Comparison of ENCODE assay signal across 1 cellular context in the genomic region with DNA sequence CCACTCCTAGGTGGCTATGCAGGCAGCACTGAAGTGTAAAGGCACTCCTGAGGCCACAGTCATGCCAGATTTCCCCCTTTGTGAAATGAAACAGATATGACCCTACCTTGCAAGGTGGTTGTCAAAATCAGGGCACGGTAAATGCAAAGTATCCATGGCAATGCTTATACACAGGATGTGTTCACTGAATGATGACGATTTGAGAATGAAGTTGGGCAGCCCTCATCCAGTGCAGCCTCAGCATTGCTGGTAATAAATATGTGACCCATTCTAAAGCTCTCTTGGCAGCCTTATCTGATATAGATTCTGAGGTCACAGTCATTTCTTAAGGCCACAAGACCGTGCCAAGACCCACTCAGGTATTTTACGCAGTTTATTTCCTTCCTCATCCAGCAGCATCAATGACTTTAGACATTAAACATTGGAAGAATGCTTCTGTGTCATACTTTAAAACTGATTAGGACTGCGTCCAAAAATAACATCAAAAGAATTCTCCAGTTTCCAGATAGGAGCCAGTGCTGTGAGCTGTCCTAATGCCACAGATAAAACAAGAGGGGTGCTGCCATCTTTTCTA.
A peak's percentile ranks its signal among the peaks of the same experiment; 100 is the strongest.
TF ChIP-seq lines count a peak whose summit lies in the region.

No MANE protein-coding gene starts in this region.

TF ChIP-seq in SK-N-SH, 30 proteins besides CTCF, POLR2A, EP300 and RAD21 (continued from another document):
- TF ChIP-seq, protein P1, sequence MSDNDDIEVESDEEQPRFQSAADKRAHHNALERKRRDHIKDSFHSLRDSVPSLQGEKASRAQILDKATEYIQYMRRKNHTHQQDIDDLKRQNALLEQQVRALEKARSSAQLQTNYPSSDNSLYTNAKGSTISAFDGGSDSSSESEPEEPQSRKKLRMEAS (IDR thresholded peaks at IDR 0.05; ENCODE audit: low read depth), result no peak
- peak; percentile 66; the same call in 1 of the 2 replicates for TF ChIP-seq POLR2AphosphoS5 (IDR thresholded peaks at IDR 0.05; ENCODE audit: low read depth, low read length)
- peak; percentile 27; the same call in 1 of the 2 replicates for TF ChIP-seq ELF1 (IDR thresholded peaks at IDR 0.05)
- TF ChIP-seq TEAD4 (IDR thresholded peaks at IDR 0.05; ENCODE audit: borderline replicate concordance, insufficient read depth), result peak; percentile 81
- peak; percentile 88; the same call in 1 of the 2 replicates for TF ChIP-seq RXRA (IDR thresholded peaks at IDR 0.05; ENCODE audit: borderline replicate concordance, low read depth)
- no peak for TF ChIP-seq CHD2 (IDR thresholded peaks at IDR 0.05; ENCODE audit: low read length, partially characterized antibody)
- 0 out of 2 replicates have a peak, but pooled peaks have one; percentile 64 for TF ChIP-seq MEF2A (IDR thresholded peaks at IDR 0.05; ENCODE audit: borderline replicate concordance, low read depth)
- TF ChIP-seq TCF12 (IDR thresholded peaks at IDR 0.05), result peak; percentile 87
- TF ChIP-seq FOXJ3 (CRISPR knock-in tag; IDR thresholded peaks at IDR 0.05), result no peak
- peak; percentile 74 for TF ChIP-seq FOSL2 (IDR thresholded peaks at IDR 0.05; ENCODE audit: borderline replicate concordance, low read depth)
